Comparison of ENCODE assay signal across 12 cellular contexts in the genomic region with DNA sequence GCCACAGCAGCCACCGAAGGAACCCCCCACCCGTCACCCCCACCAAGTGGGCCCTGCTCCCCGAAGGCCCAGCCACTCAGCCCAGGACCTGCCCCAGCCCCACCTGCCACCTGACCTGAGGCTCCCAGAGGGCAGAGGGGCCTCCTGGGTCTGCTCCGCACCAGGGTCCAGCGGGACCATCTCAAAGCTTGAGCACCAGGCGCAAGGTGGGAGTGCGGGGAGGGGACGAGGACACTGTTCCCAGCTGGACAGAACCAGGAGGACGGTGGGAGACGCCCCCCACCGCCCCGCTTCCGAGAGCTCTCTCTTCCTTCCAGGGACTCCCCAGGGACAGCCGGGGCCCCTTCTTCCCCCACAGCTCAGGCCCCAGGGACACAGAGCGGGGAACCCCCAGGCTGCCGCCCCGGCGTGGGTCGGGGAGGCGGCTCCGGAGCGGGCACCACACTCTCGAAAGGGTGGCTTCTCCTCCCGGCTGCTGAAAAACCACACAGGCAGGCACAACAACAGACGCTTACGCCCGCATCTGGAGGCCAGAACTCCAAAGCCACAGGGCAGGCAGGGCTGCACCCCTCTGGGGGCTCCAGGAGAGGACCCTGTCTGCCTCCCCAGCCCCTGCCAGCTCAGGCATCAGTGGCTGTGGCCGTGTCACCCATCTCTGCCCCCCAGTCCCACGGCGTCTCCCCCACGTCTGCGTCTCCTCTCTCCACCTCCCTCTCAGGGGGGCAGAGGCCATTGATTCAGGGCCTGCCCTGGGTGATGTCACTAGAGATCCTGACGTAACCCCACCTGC. TPM values are rescaled to one million over a fixed set of nuclear protein-coding genes. Genes with fewer than 3 reads are reported as not detected.
DNase-seq lines count a peak whose midpoint lies in the region; ATAC-seq and TF ChIP-seq lines count a peak whose summit lies in the region.
"Had no signal": no experiment of that assay in that cellular context is flagged by ENCODE, and none has a peak within 500 bp of the region (broad histone marks: within the 10 kb centered on the region; RNA-seq: fewer than 3 reads in every experiment).

No MANE protein-coding gene starts in this region.

- in situ Hi-C loops in GM13977 (cut with MboI; ENCODE audit: low pct_unique_long_range_greater_than_20kb, low sequenced_read_pairs, unreplicated experiment): no loop called here

- no peak for TF ChIP-seq POLR2A in Peyer's patch (IDR thresholded peaks at IDR 0.05)

- no peak overlapping the region for H2AFZ ChIP-seq in neural progenitor cell (replicated peaks)

- H3K79me2 ChIP-seq in neural progenitor cell (ENCODE audit: low read depth): no peaks in the 10 kb centered on the region

- peaks cover 26% of the 10 kb centered on the region for H3K27me3 Mint-ChIP-seq in central memory CD8-positive, alpha-beta T cell
- peaks cover 9% of the 10 kb centered on the region for H3K27me3 Mint-ChIP-seq in neural progenitor cell (ENCODE audit: insufficient read depth, low read depth)

- no peak overlapping the region for H3K9ac ChIP-seq in neural progenitor cell

- no peak overlapping the region for H3K4me2 ChIP-seq in neural progenitor cell

- ATAC-seq in central memory CD8-positive, alpha-beta T cell (replicated peaks; ENCODE audit: extremely low read depth, poor library complexity, severe bottlenecking): peak; percentile 60
- ATAC-seq in HG03571 (IDR thresholded peaks at IDR 0.05; ENCODE audit: unreplicated experiment): no peak
- ATAC-seq: foreskin keratinocyte, left lung had no signal

- H3K4me3 ChIP-seq in Peyer's patch (peak overlapping the region in 1 of 4 donors; percentile 6), neural progenitor cell (no peak overlapping the region), SJCRH30 (no peak overlapping the region)
- H3K4me3 ChIP-seq: left lung had no signal

- no peaks in the 10 kb centered on the region for H3K4me1 Mint-ChIP-seq in central memory CD8-positive, alpha-beta T cell
- peaks cover 21% of the 10 kb centered on the region for H3K4me1 Mint-ChIP-seq in neural progenitor cell

- H3K36me3 Mint-ChIP-seq in central memory CD8-positive, alpha-beta T cell (ENCODE audit: insufficient read depth): no peaks in the 10 kb centered on the region
- H3K36me3 Mint-ChIP-seq in neural progenitor cell: no peaks in the 10 kb centered on the region

- no peaks in the 10 kb centered on the region for H3K9me3 Mint-ChIP-seq in central memory CD8-positive, alpha-beta T cell
- H3K9me3 Mint-ChIP-seq in neural progenitor cell: no peaks in the 10 kb centered on the region

- H3K27ac Mint-ChIP-seq in central memory CD8-positive, alpha-beta T cell (ENCODE audit: low read depth): no peak overlapping the region
- H3K27ac Mint-ChIP-seq in neural progenitor cell: no peak overlapping the region

- no peaks in the 10 kb centered on the region for H4K20me1 ChIP-seq in neural progenitor cell (ENCODE audit: low read depth)

- H3F3A ChIP-seq in neural progenitor cell (ENCODE audit: low read depth): peaks cover 4% of the 10 kb centered on the region

- H3K27ac ChIP-seq in Peyer's patch (peak overlapping the region in 1 of 4 donors; percentile 17), neural progenitor cell (no peak overlapping the region), SJCRH30 (no peak overlapping the region)
- H3K27ac ChIP-seq: foreskin keratinocyte, left lung had no signal

- H3K4me1 ChIP-seq in Peyer's patch: peaks cover 0 to 33% (median 11%) of the 10 kb centered on the region in 4 donors
- peaks cover 16% of the 10 kb centered on the region for H3K4me1 ChIP-seq in neural progenitor cell
- no peaks in the 10 kb centered on the region; the same call in 1 of the 2 replicates for H3K4me1 ChIP-seq in SJCRH30
- H3K4me1 ChIP-seq: foreskin keratinocyte, left lung had no signal

- DNase-seq in GM13977 (ENCODE audit: low spot score) (peak; percentile 69), Peyer's patch (peak; percentile 33 to 57 (median 54)), neural progenitor cell (ENCODE audit: low spot score) (peak; percentile 1), COR-L47 (lab: John Stamatoyannopoulos, UW) (no peak), SJCRH30 (no peak)
- DNase-seq in central memory CD8-positive, alpha-beta T cell (ENCODE audit: low spot score in 2 of 2): no peak
- DNase-seq: foreskin keratinocyte, GF-D8, NCI-H446 treated with DMSO at 0.1 percent for 48 hours had no signal

- H3K27me3 ChIP-seq in Peyer's patch (no peaks in the 10 kb centered on the region), neural progenitor cell (peaks cover 26% of the 10 kb centered on the region), SJCRH30 (peaks cover 80% of the 10 kb centered on the region)
- H3K27me3 ChIP-seq: foreskin keratinocyte had no signal

- H3K9me3 ChIP-seq in Peyer's patch (no peaks in the 10 kb centered on the region), neural progenitor cell (ENCODE audit: low read depth) (no peaks in the 10 kb centered on the region), SJCRH30 (replicated peaks) (no peaks in the 10 kb centered on the region)
- H3K9me3 ChIP-seq: left lung had no signal

- peaks cover 0 to 3% (median 0%) of the 10 kb centered on the region in 3 donors for H3K36me3 ChIP-seq in Peyer's patch
- no peaks in the 10 kb centered on the region for H3K36me3 ChIP-seq in neural progenitor cell
- no peaks in the 10 kb centered on the region for H3K36me3 ChIP-seq in SJCRH30
- H3K36me3 ChIP-seq: left lung had no signal

- H3K4me3 Mint-ChIP-seq in central memory CD8-positive, alpha-beta T cell: no peak overlapping the region
- H3K4me3 Mint-ChIP-seq in neural progenitor cell: no peak overlapping the region

- TF ChIP-seq CTCF in GM13977 (IDR thresholded peaks at IDR 0.05; ENCODE audit: extremely low read depth, insufficient read depth, missing control alignments): no peak
- TF ChIP-seq CTCF in Peyer's patch (IDR thresholded peaks at IDR 0.05): no peak
- no peak for TF ChIP-seq CTCF in neural progenitor cell (IDR thresholded peaks at IDR 0.05)

RNA-seq across cellular contexts. Expression of a gene that starts 1.9 kb away (rescaled TPM):
- total RNA-seq in Peyer's patch (1 to 10 TPM in 3 of 4 donors, not detected in 1; 1.6 to 3.6 (median 1.8) TPM), neural progenitor cell (ENCODE audit: low replicate concordance) (0.22 TPM in 1 of 2 replicates, not detected in the other)
- 0.42 and 0.73 TPM in 2 replicates for total RNA-seq in SJCRH30 (2014; rRNA removed; shearing (Covaris generic))
- total RNA-seq: foreskin keratinocyte, pulmonary artery endothelial cell had no signal

RNA-seq across cellular contexts. Expression of a gene that starts 34.6 kb away (rescaled TPM):
- 10 to 100 TPM in 1 of 4 donors, 1 to 10 TPM in 1, under 1 TPM in 1, not detected in 1; 0.70 to 38.0 (median 3.2) TPM for total RNA-seq in Peyer's patch
- not detected in 2 replicates for total RNA-seq in neural progenitor cell (ENCODE audit: low replicate concordance)
- total RNA-seq in SJCRH30 (2014; rRNA removed; shearing (Covaris generic)): 0.33 and 0.93 TPM in 2 replicates
- total RNA-seq: pulmonary artery endothelial cell had no signal

RNA-seq across cellular contexts. Expression of a gene that starts 42.2 kb away (rescaled TPM):
- total RNA-seq in Peyer's patch: 1 to 10 TPM in 3 of 4 donors, not detected in 1; 1.6 to 9.1 (median 2.8) TPM
- 0.09 TPM in 1 of 2 replicates, not detected in the other for total RNA-seq in neural progenitor cell (ENCODE audit: low replicate concordance)
- total RNA-seq in SJCRH30 (2014; rRNA removed; shearing (Covaris generic)): 2.8 and 4.7 TPM in 2 replicates
- total RNA-seq: foreskin keratinocyte had no signal

RNA-seq across cellular contexts. Expression of a gene that starts 55.9 kb away (rescaled TPM):
- total RNA-seq in Peyer's patch (10 to 100 TPM; 14.0 to 32.0 (median 22.7) TPM), neural progenitor cell (ENCODE audit: low replicate concordance) (8.0 and 24.0 TPM in 2 replicates)
- 19.9 and 20.8 TPM in 2 replicates for total RNA-seq in SJCRH30 (2014; rRNA removed; shearing (Covaris generic))

Comparison
In these comparisons a context has a peak if more than half of its experiments do, and no peak if none do; other contexts are left out.
1. DNase-seq: peak in GM13977 (single experiment), Peyer's patch (3 of 3) and neural progenitor cell (single experiment); none in central memory CD8-positive, alpha-beta T cell (0 of 2), COR-L47 (single experiment) and SJCRH30 (0 of 2).